11 cellular contexts compared by ENCODE assay signal in the genomic region with DNA sequence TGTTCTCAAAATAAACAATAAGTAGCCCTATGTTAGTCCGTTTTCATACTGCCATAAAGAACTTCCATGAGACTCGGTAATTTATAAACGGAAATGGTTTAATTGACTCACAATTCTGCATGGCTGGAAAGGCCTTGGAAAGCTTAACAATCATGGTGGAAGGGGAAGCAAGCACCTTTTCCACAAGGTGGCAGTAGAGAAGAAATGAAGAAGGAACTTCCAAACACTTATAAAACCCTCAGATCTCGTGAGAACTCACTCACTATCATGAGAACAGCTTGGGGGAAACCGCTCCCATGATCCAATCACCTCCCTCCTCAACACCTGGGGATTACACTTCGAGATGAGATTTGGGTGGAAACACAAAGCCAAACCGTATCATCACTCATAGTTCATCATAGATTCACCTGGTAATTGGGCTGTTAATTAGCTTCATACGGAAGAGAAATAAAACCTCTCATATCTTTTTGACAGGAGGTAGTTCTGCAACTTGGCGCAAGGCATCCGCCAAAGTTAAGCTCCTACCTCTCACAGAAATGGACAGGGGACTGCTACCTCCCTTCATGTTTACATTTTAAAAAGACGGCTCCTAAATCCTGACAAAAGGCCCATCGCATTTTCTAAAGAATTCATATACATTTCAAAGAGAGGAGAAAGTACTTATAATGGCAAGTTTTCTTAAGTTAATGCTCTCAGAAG. TPM values are rescaled to one million over a fixed set of nuclear protein-coding genes. Genes with fewer than 3 reads are reported as not detected.
DNase-seq lines count a peak whose midpoint lies in the region; ATAC-seq and TF ChIP-seq lines count a peak whose summit lies in the region.
"Had no signal": no experiment of that assay in that cellular context is flagged by ENCODE, and none has a peak within 500 bp of the region (broad histone marks: within the 10 kb centered on the region; RNA-seq: fewer than 3 reads in every experiment).

No MANE protein-coding gene starts in this region.

- intact Hi-C loops in adrenal gland (cut with DNase I) = no loop called here

- no peak overlapping the region for H3K27ac ChIP-seq in adrenal gland
- H3K27ac ChIP-seq: psoas muscle had no signal

- no peak for ATAC-seq in GM18517 (IDR thresholded peaks at IDR 0.05; ENCODE audit: unreplicated experiment)
- ATAC-seq: psoas muscle had no signal

- TF ChIP-seq POLR2A in NB4 (IDR thresholded peaks at IDR 0.05; ENCODE audit: extremely low read depth, insufficient read length) = no peak
- no peak for TF ChIP-seq POLR2A in adrenal gland (IDR thresholded peaks at IDR 0.05)

- WGBS in adrenal gland, 4 donors = 54 to 64% (median 59%) methylated on average over 12 of the region's 12 CpGs

- no peak overlapping the region for H3K4me3 ChIP-seq in NB4 (ENCODE audit: low read depth, low read length)
- H3K4me3 ChIP-seq in retinal pigment epithelial cell (ENCODE audit: low read length) = no peak overlapping the region
- no peak overlapping the region for H3K4me3 ChIP-seq in adrenal gland
- H3K4me3 ChIP-seq: psoas muscle had no signal

- no peaks in the 10 kb centered on the region for H3K27me3 ChIP-seq in adrenal gland

- no peaks in the 10 kb centered on the region for H3K4me1 ChIP-seq in adrenal gland (replicated peaks in 1 of 2)
- H3K4me1 ChIP-seq: psoas muscle had no signal

- H3K9me3 ChIP-seq in adrenal gland (replicated peaks in 1 of 3) = no peaks in the 10 kb centered on the region
- H3K9me3 ChIP-seq: psoas muscle had no signal

- peak; percentile 3 for DNase-seq in NCI-H2196 (lab: John Stamatoyannopoulos, UW; ENCODE audit: unreplicated experiment)
- DNase-seq in NCI-H2196 treated with DMSO at 0.1 percent for 48 hours (lab: John Stamatoyannopoulos, UW; ENCODE audit: unreplicated experiment) = no peak
- peak; percentile 39 for DNase-seq in NB4 (ENCODE audit: low read depth)
- DNase-seq in cerebellar cortex (ENCODE audit: low spot score) = peak; percentile 5
- no peak for DNase-seq in retinal pigment epithelial cell (ENCODE audit: low read depth)
- DNase-seq in NCI-H1436 (lab: John Stamatoyannopoulos, UW) = no peak
- DNase-seq in adrenal gland = no peak
- DNase-seq: psoas muscle, T-helper 9 cell had no signal

- H3K36me3 ChIP-seq in adrenal gland (replicated peaks in 1 of 2) = no peaks in the 10 kb centered on the region

- no peak for TF ChIP-seq CTCF in NB4 (IDR thresholded peaks at IDR 0.05; ENCODE audit: low read depth, low read length)
- peak; percentile 28 for TF ChIP-seq CTCF in retinal pigment epithelial cell (conservative IDR thresholded peaks at IDR 0.05; ENCODE audit: low read depth, low read length)
- no peak for TF ChIP-seq CTCF in adrenal gland (IDR thresholded peaks at IDR 0.05)

RNA-seq across cellular contexts. Expression of gene MUC15, which starts 49.0 kb away (rescaled TPM):
- under 1 TPM in 3 of 8 donors, not detected in 5; 0.07 to 0.95 (median 0.34) TPM for total RNA-seq in adrenal gland
- under 1 TPM in 2 of 3 donors, not detected in 1; 0.26 to 0.32 TPM for polyA plus RNA-seq in adrenal gland
- total RNA-seq: psoas muscle had no signal
- polyA plus RNA-seq: BJ, psoas muscle had no signal

Comparison
In these comparisons a context has a peak if more than half of its experiments do, and no peak if none do; other contexts are left out.
1. DNase-seq: peak in NCI-H2196 (single experiment), NB4 (single experiment) and cerebellar cortex (single experiment); none in NCI-H2196 treated with DMSO at 0.1 percent for 48 hours (single experiment), retinal pigment epithelial cell (single experiment), NCI-H1436 (single experiment) and adrenal gland (0 of 7).